23 cellular contexts compared by ENCODE assay signal in the genomic region with DNA sequence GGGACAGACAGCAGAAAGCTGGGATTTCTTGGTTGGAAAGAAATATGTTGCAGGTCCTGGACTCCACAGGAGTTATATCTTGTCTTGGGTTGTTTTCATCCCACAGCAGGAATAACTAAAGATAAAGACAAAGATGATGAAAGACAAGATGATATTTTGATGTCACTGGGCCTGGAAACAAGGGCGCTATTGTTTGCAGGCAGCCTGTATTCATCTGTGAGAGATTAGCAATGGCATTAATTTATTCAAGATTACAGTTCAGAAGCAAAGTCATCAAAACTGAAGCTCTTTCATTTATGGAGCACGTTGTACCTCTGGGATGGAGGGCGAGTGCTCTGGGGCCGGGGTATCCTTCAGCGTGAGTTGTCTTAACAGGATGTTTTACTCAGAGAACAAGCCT.
"Had no signal": no experiment of that assay in that cellular context is flagged by ENCODE, and none has a peak within 500 bp of the region (broad histone marks: within the 10 kb centered on the region; RNA-seq: fewer than 3 reads in every experiment).

No MANE protein-coding gene starts in this region.

- H3K9ac ChIP-seq: parathyroid adenoma had no signal

- H3K27ac ChIP-seq: gastrocnemius medialis, hepatocyte, parathyroid adenoma, prostate gland, right lobe of liver, suprapubic skin, transverse colon, upper lobe of right lung, uterus had no signal

- H3K4me1 Mint-ChIP-seq: memory B cell; natural killer cell; stimulated activated naive CD8-positive, alpha-beta T cell treated with anti-CD3 and anti-CD28 coated beads, Interleukin-15, amount 100 ng/mL, for 72 hours had no signal

- H3K4me2 ChIP-seq: hepatocyte, smooth muscle cell had no signal

- ATAC-seq: gastrocnemius medialis; left colon; natural killer cell; right lobe of liver; stimulated activated naive CD8-positive, alpha-beta T cell treated with anti-CD3 and anti-CD28 coated beads, Interleukin-15, amount 100 ng/mL, for 72 hours; upper lobe of right lung had no signal

- H3K4me3 Mint-ChIP-seq: memory B cell; natural killer cell; stimulated activated naive CD8-positive, alpha-beta T cell treated with anti-CD3 and anti-CD28 coated beads, Interleukin-15, amount 100 ng/mL, for 72 hours had no signal

- H3K4me3 ChIP-seq: gastrocnemius medialis, hepatocyte, lung, prostate gland, right lobe of liver, smooth muscle cell, suprapubic skin, transverse colon, upper lobe of right lung, uterus had no signal

- H3K36me3 ChIP-seq: gastrocnemius medialis, prostate gland, right lobe of liver, suprapubic skin, transverse colon, upper lobe of right lung, uterus had no signal

- H3K27ac Mint-ChIP-seq: memory B cell; natural killer cell; stimulated activated naive CD8-positive, alpha-beta T cell treated with anti-CD3 and anti-CD28 coated beads, Interleukin-15, amount 100 ng/mL, for 72 hours had no signal

- H2AFZ ChIP-seq: hepatocyte, parathyroid adenoma had no signal

- H3K9me3 ChIP-seq: gastrocnemius medialis, prostate gland, right lobe of liver, suprapubic skin, transverse colon, upper lobe of right lung, uterus had no signal

- H3K79me2 ChIP-seq: hepatocyte, parathyroid adenoma had no signal

- DNase-seq: cortex of kidney; foreskin fibroblast; gastrocnemius medialis; head of caudate nucleus; left colon; natural killer cell; right lobe of liver; stimulated activated CD4-positive, alpha-beta T cell treated with anti-CD3 and anti-CD28 coated beads, Interleukin-12 subunit alpha, Interleukin-12 subunit beta, amount 100 ng/mL, for 4 hours; stimulated activated CD4-positive, alpha-beta T cell treated with anti-CD3 and anti-CD28 coated beads, Interleukin-1b, Interleukin-23, amount 100 ng/mL, for 48 hours; stimulated activated CD4-positive, alpha-beta T cell treated with anti-CD3 and anti-CD28 coated beads, Interleukin-4, amount 100 ng/mL, for 1 hour; stimulated activated CD8-positive, alpha-beta memory T cell treated with anti-CD3 and anti-CD28 coated beads, Interleukin-4, amount 100 ng/mL, for 48 hours; stimulated activated naive CD4-positive, alpha-beta T cell; stimulated activated naive CD8-positive, alpha-beta T cell treated with anti-CD3 and anti-CD28 coated beads, Interleukin-15, amount 100 ng/mL, for 72 hours; transverse colon; upper lobe of right lung; uterus had no signal

- H3K27me3 ChIP-seq: gastrocnemius medialis, hepatocyte, right lobe of liver, suprapubic skin, transverse colon, upper lobe of right lung, uterus had no signal

- H3K4me1 ChIP-seq: gastrocnemius medialis, parathyroid adenoma, prostate gland, right lobe of liver, suprapubic skin, upper lobe of right lung, uterus had no signal

- H3K27me3 Mint-ChIP-seq: memory B cell; stimulated activated naive CD8-positive, alpha-beta T cell treated with anti-CD3 and anti-CD28 coated beads, Interleukin-15, amount 100 ng/mL, for 72 hours had no signal

- H3K36me3 Mint-ChIP-seq: memory B cell, natural killer cell had no signal
